Comparison of ENCODE assay signal across 8 cellular contexts in genomic region chr1:203325418-203326091, GRCh38. TPM values are rescaled to one million over a fixed set of nuclear protein-coding genes. Genes with fewer than 3 reads are reported as not detected.
DNase-seq lines count a peak whose midpoint lies in the region; ATAC-seq and TF ChIP-seq lines count a peak whose summit lies in the region.

No MANE protein-coding gene starts in this region.

- H2AFZ ChIP-seq in DND-41 (ENCODE audit: low read depth, low read length) = no peak overlapping the region

- no peaks in the 10 kb centered on the region for H3K79me2 ChIP-seq in DND-41 (ENCODE audit: insufficient read depth, low read length)

- 22 to 32% methylated on average over 13 of the region's 13 CpGs for WGBS in lung, 2 donors
- 23 to 34% methylated on average over 13 of the region's 13 CpGs for WGBS in upper lobe of left lung, 2 donors

- peak overlapping the region; percentile 45 for H3K4me3 Mint-ChIP-seq in activated naive CD8-positive, alpha-beta T cell treated with anti-CD3 and anti-CD28 coated beads, Interleukin-2, amount 50 U/mL, for 24 hours

- DNase-seq in DND-41 = no peak
- DNase-seq in NCI-H1694 (lab: John Stamatoyannopoulos, UW) = peak; percentile 46
- no peak for DNase-seq in activated naive CD8-positive, alpha-beta T cell treated with anti-CD3 and anti-CD28 coated beads, Interleukin-2, amount 50 U/mL, for 24 hours
- DNase-seq in lung (ENCODE audit: low spot score) = no peak
- DNase-seq in upper lobe of left lung = peak in 1 of 2 donors; percentile 67
- DNase-seq in AG08396 (ENCODE audit: low spot score) = no peak

- H3K36me3 ChIP-seq in DND-41 (ENCODE audit: insufficient read depth, low read length) (no peaks in the 10 kb centered on the region), lung (ENCODE audit: control insufficient read depth in 2 of 2, insufficient read depth in 2 of 2, low read length in 2 of 2) (no peaks in the 10 kb centered on the region), upper lobe of left lung (no peaks in the 10 kb centered on the region)

- ATAC-seq in DND-41 (ENCODE audit: insufficient read depth, low read depth) = no peak
- no peak for ATAC-seq in activated naive CD8-positive, alpha-beta T cell treated with anti-CD3 and anti-CD28 coated beads, Interleukin-2, amount 50 U/mL, for 24 hours
- ATAC-seq in lung (ENCODE audit: insufficient read depth, low FRiP score) = no peak
- peak in 1 of 2 donors; percentile 25 for ATAC-seq in upper lobe of left lung (ENCODE audit: low FRiP score in 2 of 2)
- no peak for ATAC-seq in HG03460 (IDR thresholded peaks at IDR 0.05; ENCODE audit: unreplicated experiment)
- ATAC-seq in GM18867 (IDR thresholded peaks at IDR 0.05; ENCODE audit: unreplicated experiment) = no peak

- H3K9me3 ChIP-seq in DND-41 (ENCODE audit: insufficient read depth, low read length, severe bottlenecking) (no peaks in the 10 kb centered on the region), lung (ENCODE audit: control insufficient read depth in 2 of 2, insufficient read depth in 1 of 2, low read length in 1 of 2) (no peaks in the 10 kb centered on the region), upper lobe of left lung (no peaks in the 10 kb centered on the region)

- H3K9me3 Mint-ChIP-seq in activated naive CD8-positive, alpha-beta T cell treated with anti-CD3 and anti-CD28 coated beads, Interleukin-2, amount 50 U/mL, for 24 hours = no peaks in the 10 kb centered on the region

- H3K4me1 Mint-ChIP-seq in activated naive CD8-positive, alpha-beta T cell treated with anti-CD3 and anti-CD28 coated beads, Interleukin-2, amount 50 U/mL, for 24 hours = peaks cover 81% of the 10 kb centered on the region

- H3K4me3 ChIP-seq in DND-41 (ENCODE audit: low read depth in 1 of 2, low read length in 2 of 2) = no peak overlapping the region
- no peak overlapping the region for H3K4me3 ChIP-seq in lung
- H3K4me3 ChIP-seq in upper lobe of left lung = no peak overlapping the region

- H3K27ac ChIP-seq in DND-41 (ENCODE audit: low read length) (peak overlapping the region; percentile 98), lung (ENCODE audit: low read depth in 1 of 2, low read length in 1 of 2) (peak overlapping the region; percentile 26 to 85), upper lobe of left lung (peak overlapping the region; percentile 94 to 97 (median 96))

- H3K9ac ChIP-seq in DND-41 (ENCODE audit: low read depth, low read length) = peak overlapping the region; percentile 58

- H3K27me3 ChIP-seq in DND-41 (ENCODE audit: insufficient read depth, low read length, poor library complexity) (no peaks in the 10 kb centered on the region), lung (ENCODE audit: control insufficient read depth, insufficient read depth) (no peaks in the 10 kb centered on the region), upper lobe of left lung (no peaks in the 10 kb centered on the region)

- H3K4me2 ChIP-seq in DND-41 (ENCODE audit: insufficient read depth, low read length) = peak overlapping the region; percentile 44; the same call in 1 of the 2 replicates

- no peaks in the 10 kb centered on the region for H3K36me3 Mint-ChIP-seq in activated naive CD8-positive, alpha-beta T cell treated with anti-CD3 and anti-CD28 coated beads, Interleukin-2, amount 50 U/mL, for 24 hours (ENCODE audit: low read depth)

- no peak for TF ChIP-seq POLR2A in upper lobe of left lung (IDR thresholded peaks at IDR 0.05)

- H3K4me1 ChIP-seq in DND-41 (ENCODE audit: insufficient read depth, low read length) (peaks cover 76% of the 10 kb centered on the region), lung (ENCODE audit: control insufficient read depth in 2 of 2, insufficient read depth in 2 of 2, low read length in 2 of 2) (peaks cover 11 to 36% of the 10 kb centered on the region in 2 donors), upper lobe of left lung (peaks cover 72 to 76% (median 73%) of the 10 kb centered on the region in 4 donors)

- H4K20me1 ChIP-seq in DND-41 (ENCODE audit: insufficient read depth, low read length) = no peaks in the 10 kb centered on the region

- H3K27ac Mint-ChIP-seq in activated naive CD8-positive, alpha-beta T cell treated with anti-CD3 and anti-CD28 coated beads, Interleukin-2, amount 50 U/mL, for 24 hours = peak overlapping the region; percentile 93

- TF ChIP-seq EP300 in upper lobe of left lung (IDR thresholded peaks at IDR 0.05) = no peak

- H3K27me3 Mint-ChIP-seq in activated naive CD8-positive, alpha-beta T cell treated with anti-CD3 and anti-CD28 coated beads, Interleukin-2, amount 50 U/mL, for 24 hours = no peaks in the 10 kb centered on the region

- no peak for TF ChIP-seq CTCF in DND-41 (IDR thresholded peaks at IDR 0.05; ENCODE audit: borderline replicate concordance, extremely low read depth, low read length, poor library complexity, severe bottlenecking)
- TF ChIP-seq CTCF in lung (IDR thresholded peaks at IDR 0.05; ENCODE audit: control extremely low read depth, extremely low read depth) = no peak
- TF ChIP-seq CTCF in upper lobe of left lung (IDR thresholded peaks at IDR 0.05) = no peak

RNA-seq across cellular contexts. Expression of gene BTG2, which starts 20.2 kb away (rescaled TPM):
- 100 to 1,000 TPM in 1 of 2 donors, 10 to 100 TPM in 1; 51.7 to 118 TPM for total RNA-seq in lung
- 10 to 100 TPM; 29.1 to 95.4 TPM for polyA plus RNA-seq in lung
- total RNA-seq in upper lobe of left lung = 100 to 1,000 TPM in 3 of 6 donors, 10 to 100 TPM in 3; 59.1 to 178 (median 104) TPM

RNA-seq across cellular contexts. Expression of gene FMOD, which starts 25.4 kb away (rescaled TPM):
- total RNA-seq in lung (10 to 100 TPM; 46.3 to 93.4 TPM), upper lobe of left lung (10 to 100 TPM; 12.5 to 46.7 (median 25.4) TPM)
- polyA plus RNA-seq in lung = 10 to 100 TPM; 16.5 to 19.4 TPM
